24 cellular contexts compared by ENCODE assay signal in genomic region chr9:81705578-81705977, GRCh38.
"Had no signal": no experiment of that assay in that cellular context is flagged by ENCODE, and none has a peak within 500 bp of the region (broad histone marks: within the 10 kb centered on the region; RNA-seq: fewer than 3 reads in every experiment).

No MANE protein-coding gene starts in this region.

- H3K27me3 ChIP-seq: dorsolateral prefrontal cortex, esophagus muscularis mucosa, foreskin keratinocyte, gastrocnemius medialis, heart right ventricle, left lung had no signal

- H3K36me3 ChIP-seq: esophagus muscularis mucosa, gastrocnemius medialis, heart right ventricle, left lung, lower lobe of right lung had no signal

- H3K27me3 Mint-ChIP-seq: effector memory CD8-positive, alpha-beta T cell had no signal

- FAIRE-seq: colon, endometrium, islet of Langerhans, keratinocyte had no signal

- H3K27ac Mint-ChIP-seq: effector memory CD8-positive, alpha-beta T cell; endodermal cell; naive thymus-derived CD4-positive, alpha-beta T cell had no signal

- ATAC-seq: effector memory CD8-positive, alpha-beta T cell; foreskin keratinocyte; gastrocnemius medialis; heart right ventricle; left cardiac atrium; left lung; left ventricle myocardium superior; lower lobe of right lung; naive thymus-derived CD4-positive, alpha-beta T cell had no signal

- H3K4me1 ChIP-seq: esophagus muscularis mucosa, foreskin keratinocyte, gastrocnemius medialis, heart right ventricle, left lung, lower lobe of right lung had no signal

- DNase-seq: dermis blood vessel endothelial cell; dorsolateral prefrontal cortex; effector CD4-positive, alpha-beta T cell; effector memory CD8-positive, alpha-beta T cell; endodermal cell; foreskin keratinocyte; gastrocnemius medialis; glutamatergic neuron; head of caudate nucleus; heart right ventricle; hippocampal formation; left cardiac atrium; left lung; left ventricle myocardium superior; lower lobe of right lung; mesenchymal stem cell; midbrain; naive thymus-derived CD4-positive, alpha-beta T cell had no signal

- H3K9me3 Mint-ChIP-seq: endodermal cell had no signal

- H3K27ac ChIP-seq: coronary artery, dorsolateral prefrontal cortex, esophagus muscularis mucosa, foreskin keratinocyte, gastrocnemius medialis, heart right ventricle, left lung, lower lobe of right lung had no signal

- H3K4me3 ChIP-seq: coronary artery, dorsolateral prefrontal cortex, esophagus muscularis mucosa, gastrocnemius medialis, heart right ventricle, left lung, lower lobe of right lung had no signal

- H3K9me3 ChIP-seq: esophagus muscularis mucosa, gastrocnemius medialis, heart right ventricle, left lung, lower lobe of right lung had no signal

- H3K4me3 Mint-ChIP-seq: effector memory CD8-positive, alpha-beta T cell; endodermal cell; naive thymus-derived CD4-positive, alpha-beta T cell had no signal

- H3K4me1 Mint-ChIP-seq: endodermal cell; naive thymus-derived CD4-positive, alpha-beta T cell had no signal

- H3K36me3 Mint-ChIP-seq: naive thymus-derived CD4-positive, alpha-beta T cell had no signal
